ENCODE assay signal across 13 cellular contexts in the genomic region with DNA sequence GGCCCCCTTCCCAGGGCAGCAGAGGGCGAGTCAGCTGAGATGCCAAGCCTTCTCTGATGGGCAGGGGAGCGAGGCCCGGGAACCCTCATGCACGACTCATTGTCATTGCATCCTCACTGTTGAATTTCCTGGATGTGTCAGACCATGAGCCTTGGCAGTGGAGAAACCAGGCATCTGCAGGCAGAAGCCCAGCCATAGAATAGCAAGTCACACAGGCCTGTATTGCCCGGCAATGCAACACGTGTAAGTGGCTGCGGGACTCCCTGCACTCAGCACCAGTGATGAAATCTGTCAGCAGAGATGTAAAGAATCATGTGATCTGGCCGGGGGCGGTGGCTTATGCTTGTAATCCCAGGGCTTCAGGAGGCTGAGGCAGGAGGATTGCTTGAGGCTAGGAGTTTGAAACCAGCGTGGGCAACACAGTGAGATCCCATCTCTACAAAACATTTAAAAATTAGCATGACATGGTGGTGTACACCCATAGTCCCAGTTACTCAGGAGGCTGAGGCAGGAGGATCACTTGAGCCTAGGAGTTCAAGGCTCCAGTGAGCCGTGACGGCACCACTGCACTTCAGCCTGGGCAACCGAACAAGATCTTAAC.
A peak's percentile ranks its signal among the peaks of the same experiment; 100 is the strongest.
DNase-seq lines count a peak whose midpoint lies in the region; ATAC-seq, FAIRE-seq and TF ChIP-seq lines count a peak whose summit lies in the region.
"Had no signal": no experiment of that assay in that cellular context is flagged by ENCODE, and none has a peak within 500 bp of the region (broad histone marks: within the 10 kb centered on the region; RNA-seq: fewer than 3 reads in every experiment).

No MANE protein-coding gene starts in this region.

- TF ChIP-seq CTCF in epithelial cell of esophagus (IDR thresholded peaks at IDR 0.05; ENCODE audit: insufficient read depth, low read depth, low read length, missing control alignments) (no peak), neural crest cell (conservative IDR thresholded peaks at IDR 0.05) (no peak), kidney (IDR thresholded peaks at IDR 0.05; ENCODE audit: borderline replicate concordance, extremely low read depth, insufficient read depth) (no peak)

- H3K4me3 ChIP-seq in epithelial cell of esophagus (ENCODE audit: low read length) (no peak overlapping the region), kidney (ENCODE audit: low read length in 2 of 2) (no peak overlapping the region)

- DNase-seq in EH (ENCODE audit: low read depth) (peak; percentile 81), MV-4-11 (lab: John Stamatoyannopoulos, UW) (peak; percentile 81), epithelial cell of esophagus (ENCODE audit: low read depth) (peak; percentile 82), neural crest cell (ENCODE audit: low read depth, low spot score) (no peak), kidney (no peak), iPS-NIHi11 (ENCODE audit: low spot score) (no peak)
- no peak for DNase-seq in activated CD4-positive, alpha-beta T cell treated with anti-CD3 and anti-CD28 coated beads, Interleukin-2, amount 50 U/mL, for 1 hour
- DNase-seq: immature natural killer cell, NCI-H2029, occipital lobe had no signal

- no peak for FAIRE-seq in kidney (lab: Jason Lieb, UNC)
- FAIRE-seq: endometrium had no signal

- H3K9me3 ChIP-seq in kidney (ENCODE audit: control insufficient read depth in 1 of 2, low read length in 2 of 2): no peaks in the 10 kb centered on the region

- H3K27ac ChIP-seq in kidney (ENCODE audit: low read depth in 2 of 2, low read length in 2 of 2): no peak overlapping the region

- no peaks in the 10 kb centered on the region for H3K27me3 Mint-ChIP-seq in neural crest cell (ENCODE audit: low read depth)

- H3K36me3 ChIP-seq in kidney (ENCODE audit: control insufficient read depth in 1 of 2, insufficient read depth in 2 of 2, low read length in 2 of 2): no peaks in the 10 kb centered on the region

- intact Hi-C loops in kidney (cut with DNase I): no loop called here

- no peaks in the 10 kb centered on the region for H3K36me3 Mint-ChIP-seq in neural crest cell (ENCODE audit: low read depth)
- H3K36me3 Mint-ChIP-seq: stimulated activated memory B cell treated with anti-CD40 and anti-IgM and Interleukin-4, amounts not matched to agents 10 μg/mL and 1 μg/mL and 100 μg/mL, for 72 hours had no signal

- no peaks in the 10 kb centered on the region for H3K9me3 Mint-ChIP-seq in neural crest cell
- H3K9me3 Mint-ChIP-seq: immature natural killer cell; stimulated activated memory B cell treated with anti-CD40 and anti-IgM and Interleukin-4, amounts not matched to agents 10 μg/mL and 1 μg/mL and 100 μg/mL, for 72 hours had no signal

- no peak overlapping the region for H3K9ac ChIP-seq in kidney (ENCODE audit: low read length in 2 of 2)

- peaks cover under 1 to 3% of the 10 kb centered on the region in 2 donors for H3K4me1 ChIP-seq in kidney (ENCODE audit: control insufficient read depth in 1 of 2, insufficient read depth in 1 of 2, low read depth in 1 of 2, low read length in 2 of 2)

- H3K4me3 Mint-ChIP-seq in neural crest cell: no peak overlapping the region
- H3K4me3 Mint-ChIP-seq: immature natural killer cell; stimulated activated memory B cell treated with anti-CD40 and anti-IgM and Interleukin-4, amounts not matched to agents 10 μg/mL and 1 μg/mL and 100 μg/mL, for 72 hours had no signal

- peaks cover 45% of the 10 kb centered on the region for H3K4me1 Mint-ChIP-seq in neural crest cell

- H3K27ac Mint-ChIP-seq in neural crest cell (ENCODE audit: unreplicated experiment): peak overlapping the region; percentile 65
- H3K27ac Mint-ChIP-seq: immature natural killer cell; stimulated activated memory B cell treated with anti-CD40 and anti-IgM and Interleukin-4, amounts not matched to agents 10 μg/mL and 1 μg/mL and 100 μg/mL, for 72 hours had no signal

- no peak for ATAC-seq in HG02763 (IDR thresholded peaks at IDR 0.05; ENCODE audit: unreplicated experiment)
- ATAC-seq: stimulated activated memory B cell treated with anti-CD40 and anti-IgM and Interleukin-4, amounts not matched to agents 10 μg/mL and 1 μg/mL and 100 μg/mL, for 72 hours had no signal

Comparison
In these comparisons a context has a peak if more than half of its experiments do, and no peak if none do; other contexts are left out.
1. DNase-seq: peak in EH (single experiment), MV-4-11 (single experiment) and epithelial cell of esophagus (single experiment); none in neural crest cell (single experiment), kidney (single experiment), iPS-NIHi11 (single experiment) and activated CD4-positive, alpha-beta T cell treated with anti-CD3 and anti-CD28 coated beads, Interleukin-2, amount 50 U/mL, for 1 hour (single experiment).